ENCODE assay signal across 11 cellular contexts in genomic region chr10:22942437-22942836, GRCh38. TPM values are rescaled to one million over a fixed set of nuclear protein-coding genes. Genes with fewer than 3 reads are reported as not detected.
"Had no signal": no experiment of that assay in that cellular context is flagged by ENCODE, and none has a peak within 500 bp of the region (broad histone marks: within the 10 kb centered on the region; RNA-seq: fewer than 3 reads in every experiment).

No MANE protein-coding gene starts in this region.

- H3K36me3 ChIP-seq: HAP-1 had no signal

- H3K4me3 ChIP-seq: GM23248, GM23338, HAP-1 had no signal

- H3K9ac ChIP-seq: GM23248 had no signal

- H3K4me3 Mint-ChIP-seq: GM23338, HFFc6 had no signal

- H3K4me1 ChIP-seq: HAP-1 had no signal

- H3K27ac Mint-ChIP-seq: GM23338, HFFc6 had no signal

- H3K4me1 Mint-ChIP-seq: GM23338 had no signal

- FAIRE-seq: H1, H54 had no signal

- H2AFZ ChIP-seq: GM23248, GM23338 had no signal

- DNase-seq: GM23248, GOT3, H7, HCEC 1CT, HFFc6 had no signal

- ATAC-seq: GM23338, HCT116 had no signal

- H3K9me3 Mint-ChIP-seq: GM23338, HFFc6 had no signal

- H3K4me2 ChIP-seq: GM23338 had no signal

- H3K27ac ChIP-seq: GM23248 had no signal

RNA-seq across cellular contexts. Expression of gene ARMC3, which starts 14.6 kb away (rescaled TPM):
- total RNA-seq: GM23248, H4, HFFc6 had no signal
- polyA plus RNA-seq: GM23248, GM23338 had no signal
